ENCODE assay signal across 13 cellular contexts in the genomic region with DNA sequence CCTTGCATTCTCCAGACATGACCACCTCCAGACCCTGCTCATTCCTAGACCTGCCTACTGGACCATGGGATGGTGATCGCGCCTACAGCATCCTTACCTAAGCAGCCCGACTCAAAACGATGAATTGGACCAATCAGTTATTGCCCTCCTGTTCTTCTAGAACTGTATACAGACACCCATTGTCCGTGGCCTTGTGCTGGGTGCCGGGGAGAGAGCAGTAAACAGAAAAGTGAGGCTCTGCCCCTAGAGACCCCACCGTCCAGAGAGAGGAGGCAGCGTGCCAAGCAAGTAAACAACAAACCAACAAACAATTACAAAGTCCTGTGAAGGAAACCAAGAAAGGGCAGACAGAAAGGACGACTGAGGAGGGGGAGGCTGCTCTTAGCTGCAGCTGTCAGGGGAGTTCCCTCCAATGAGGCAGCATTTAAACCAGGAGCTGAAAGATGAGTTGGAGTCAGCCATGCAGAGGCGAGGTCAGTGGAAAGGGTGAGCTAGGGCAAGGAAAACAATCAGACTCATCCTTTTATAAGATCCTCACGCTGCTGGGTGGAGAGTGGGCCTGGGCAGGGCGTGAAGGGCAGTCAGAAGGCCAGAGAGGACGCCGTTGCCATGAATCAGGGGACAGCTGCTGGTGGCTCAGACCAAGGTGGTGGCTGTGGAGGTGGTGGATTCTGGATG. TPM values are rescaled to one million over a fixed set of nuclear protein-coding genes. Genes with fewer than 3 reads are reported as not detected.
DNase-seq lines count a peak whose midpoint lies in the region; ATAC-seq and TF ChIP-seq lines count a peak whose summit lies in the region.
"Had no signal": no experiment of that assay in that cellular context is flagged by ENCODE, and none has a peak within 500 bp of the region (broad histone marks: within the 10 kb centered on the region; RNA-seq: fewer than 3 reads in every experiment).

No MANE protein-coding gene starts in this region.

- peak; percentile 72 for DNase-seq in RWPE2 (ENCODE audit: low spot score)
- DNase-seq in neural crest cell (ENCODE audit: low read depth, low spot score) = no peak
- DNase-seq in ACHN = no peak
- DNase-seq in SKM-1 (lab: John Stamatoyannopoulos, UW; ENCODE audit: unreplicated experiment) = no peak
- DNase-seq in GM19240 (ENCODE audit: insufficient read length, low spot score) = no peak
- DNase-seq: GF-D8, NCI-H446 treated with DMSO at 0.1 percent for 48 hours had no signal

- H3K4me2 ChIP-seq in BLaER1 treated with 17β-estradiol and CSF1 and Interleukin-3, amounts not matched to agents 10 nM and 100 nM = peak overlapping the region in 9 of 11 experiments; percentile 0 to 92 (median 78); a peak in 16 of 22 replicates

- H3K9me3 ChIP-seq in BLaER1 treated with 17β-estradiol and CSF1 and Interleukin-3, amounts not matched to agents 10 nM and 100 nM (replicated peaks in 1 of 11) = no peaks in the 10 kb centered on the region
- no peaks in the 10 kb centered on the region for H3K9me3 ChIP-seq in HEK293 (ENCODE audit: control insufficient read depth, insufficient read depth, low read depth, low read length)
- no peaks in the 10 kb centered on the region for H3K9me3 ChIP-seq in RWPE2 (ENCODE audit: severe bottlenecking)
- H3K9me3 ChIP-seq: mucosa of descending colon had no signal

- no peaks in the 10 kb centered on the region for H3K9me3 Mint-ChIP-seq in neural crest cell

- in situ Hi-C loops in ACHN (cut with HindIII; ENCODE audit: low pct_ligation_motif_present, low pct_unique_long_range_greater_than_20kb, low sequenced_read_pairs) = no loop called here

- TF ChIP-seq CTCF in HEK293 (tag by site-specific recombination; IDR thresholded peaks at IDR 0.05) (no peak), RWPE2 (IDR thresholded peaks at IDR 0.05; ENCODE audit: poor library complexity, severe bottlenecking) (no peak), neural crest cell (conservative IDR thresholded peaks at IDR 0.05) (no peak)

- peak overlapping the region; percentile 13 for H3K4me3 Mint-ChIP-seq in neural crest cell
- H3K4me3 Mint-ChIP-seq: CD4-positive, CD25-positive, alpha-beta regulatory T cell had no signal

- POLR2A ChIA-PET in HEK293 (lab: Yijun Ruan, JAX) = no interaction called here

- H3K4me1 Mint-ChIP-seq in neural crest cell = peaks cover 31% of the 10 kb centered on the region

- H3K4me3 ChIP-seq in BLaER1 treated with 17β-estradiol and CSF1 and Interleukin-3, amounts not matched to agents 10 nM and 100 nM = no peak overlapping the region
- H3K4me3 ChIP-seq in HEK293 (ENCODE audit: low read depth, low read length) (no peak overlapping the region), RWPE2 (ENCODE audit: severe bottlenecking) (no peak overlapping the region)
- H3K4me3 ChIP-seq: mucosa of descending colon had no signal

- H3K27me3 Mint-ChIP-seq in neural crest cell (ENCODE audit: low read depth) = peaks cover 27% of the 10 kb centered on the region

- H3K27me3 ChIP-seq in BLaER1 treated with 17β-estradiol and CSF1 and Interleukin-3, amounts not matched to agents 10 nM and 100 nM = 0 out of 22 replicates have a peak, but pooled peaks cover 0 to 4% (median 0%) of the 10 kb centered on the region in 11 experiments
- peaks cover 36% of the 10 kb centered on the region for H3K27me3 ChIP-seq in RWPE2 (ENCODE audit: insufficient read depth, poor library complexity, severe bottlenecking)

- H3K4me1 ChIP-seq in BLaER1 treated with 17β-estradiol and CSF1 and Interleukin-3, amounts not matched to agents 10 nM and 100 nM = peaks cover 11 to 48% (median 40%) of the 10 kb centered on the region in 10 experiments
- H3K4me1 ChIP-seq in HEK293 (ENCODE audit: control insufficient read depth, insufficient read depth, low read length) (peaks cover 5% of the 10 kb centered on the region; the same call in 1 of the 2 replicates), RWPE2 (ENCODE audit: insufficient read depth, poor library complexity, severe bottlenecking) (no peaks in the 10 kb centered on the region)

- no peak for ATAC-seq in RWPE2 (ENCODE audit: low read depth)

- H3K36me3 ChIP-seq in BLaER1 treated with 17β-estradiol and CSF1 and Interleukin-3, amounts not matched to agents 10 nM and 100 nM = no peaks in the 10 kb centered on the region
- H3K36me3 ChIP-seq in HEK293 (ENCODE audit: control insufficient read depth in 2 of 2, insufficient read depth in 1 of 2, low read length in 2 of 2) = no peaks in the 10 kb centered on the region
- H3K36me3 ChIP-seq in RWPE2 (ENCODE audit: low read depth) = no peaks in the 10 kb centered on the region

- peak overlapping the region in 1 of 11 experiments; percentile 42; a peak in 1 of 22 replicates for H3K27ac ChIP-seq in BLaER1 treated with 17β-estradiol and CSF1 and Interleukin-3, amounts not matched to agents 10 nM and 100 nM
- H3K27ac ChIP-seq in HEK293 (ENCODE audit: extremely low read depth, low read depth, low read length) (no peak overlapping the region), RWPE2 (ENCODE audit: poor library complexity, severe bottlenecking) (no peak overlapping the region)

- H3K9ac ChIP-seq in BLaER1 treated with 17β-estradiol and CSF1 and Interleukin-3, amounts not matched to agents 10 nM and 100 nM = peak overlapping the region in 1 of 11 experiments; percentile 18; a peak in 1 of 22 replicates

- H4K20me1 ChIP-seq in BLaER1 treated with 17β-estradiol and CSF1 and Interleukin-3, amounts not matched to agents 10 nM and 100 nM = peaks cover 0 to 12% (median 0%) of the 10 kb centered on the region in 11 experiments; a peak in 3 of 22 replicates

- CTCF ChIA-PET in HEK293 (lab: Yijun Ruan, JAX) = interaction anchor here (0.6 to 6.9 kb wide), 30 partner anchors 10 to 1291 kb away, joined by 3 to 54 read pairs (median 4); no protein-coding TSS in a partner anchor

- H3K36me3 Mint-ChIP-seq in neural crest cell (ENCODE audit: low read depth) = no peaks in the 10 kb centered on the region
- H3K36me3 Mint-ChIP-seq: CD4-positive, CD25-positive, alpha-beta regulatory T cell had no signal

- H3K27ac Mint-ChIP-seq in neural crest cell (ENCODE audit: unreplicated experiment) = peak overlapping the region; percentile 2
- H3K27ac Mint-ChIP-seq: CD4-positive, CD25-positive, alpha-beta regulatory T cell had no signal

TF ChIP-seq in HEK293, 187 proteins besides CTCF, POLR2A, EP300 and RAD21:
- TF ChIP-seq ZNF266 (tag by site-specific recombination; IDR thresholded peaks at IDR 0.05; ENCODE audit: low read depth) (no peak), EGR2 (tag by site-specific recombination; IDR thresholded peaks at IDR 0.05; ENCODE audit: low read depth) (peak; percentile 71), ZFHX2 (tag by site-specific recombination; conservative IDR thresholded peaks at IDR 0.05) (peak; percentile 40), ZNF140 (tag by site-specific recombination; IDR thresholded peaks at IDR 0.05) (no peak), ZNF530 (tag by site-specific recombination; IDR thresholded peaks at IDR 0.05; ENCODE audit: low read depth) (no peak), ZNF76 (tag by site-specific recombination; IDR thresholded peaks at IDR 0.05; ENCODE audit: borderline replicate concordance, low read depth) (no peak), WT1 (tag by site-specific recombination; IDR thresholded peaks at IDR 0.05) (no peak)
- TF ChIP-seq, protein P1, sequence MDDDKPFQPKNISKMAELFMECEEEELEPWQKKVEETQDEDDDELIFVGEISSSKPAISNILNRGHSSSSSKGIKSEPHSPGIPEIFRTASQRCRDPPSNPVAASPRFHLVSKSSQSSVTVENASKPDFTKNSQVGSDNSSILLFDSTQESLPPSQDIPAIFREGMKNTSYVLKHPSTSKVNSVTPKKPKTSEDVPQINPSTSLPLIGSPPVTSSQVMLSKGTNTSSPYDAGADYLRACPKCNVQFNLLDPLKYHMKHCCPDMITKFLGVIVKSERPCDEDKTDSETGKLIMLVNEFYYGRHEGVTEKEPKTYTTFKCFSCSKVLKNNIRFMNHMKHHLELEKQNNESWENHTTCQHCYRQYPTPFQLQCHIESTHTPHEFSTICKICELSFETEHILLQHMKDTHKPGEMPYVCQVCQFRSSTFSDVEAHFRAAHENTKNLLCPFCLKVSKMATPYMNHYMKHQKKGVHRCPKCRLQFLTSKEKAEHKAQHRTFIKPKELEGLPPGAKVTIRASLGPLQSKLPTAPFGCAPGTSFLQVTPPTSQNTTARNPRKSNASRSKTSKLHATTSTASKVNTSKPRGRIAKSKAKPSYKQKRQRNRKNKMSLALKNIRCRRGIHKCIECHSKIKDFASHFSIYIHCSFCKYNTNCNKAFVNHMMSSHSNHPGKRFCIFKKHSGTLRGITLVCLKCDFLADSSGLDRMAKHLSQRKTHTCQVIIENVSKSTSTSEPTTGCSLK (tag by site-specific recombination; IDR thresholded peaks at IDR 0.05) = no peak

RNA-seq across cellular contexts. Expression of a gene that starts 37.6 kb away (rescaled TPM):
- total RNA-seq in neural crest cell = 43.2 and 44.2 TPM in 2 replicates

RNA-seq across cellular contexts. Expression of a gene that starts 44.2 kb away (rescaled TPM):
- 113 and 119 TPM in 2 replicates for total RNA-seq in neural crest cell
- total RNA-seq: CD4-positive, CD25-positive, alpha-beta regulatory T cell; RPMI7951; T-helper 2 cell treated with Interferon-gamma antibody and Interleukin-4, amounts not matched to agents 100 ng/mL and 5 ng/mL, for 36 hours had no signal
